8 cellular contexts compared by ENCODE assay signal in the genomic region with DNA sequence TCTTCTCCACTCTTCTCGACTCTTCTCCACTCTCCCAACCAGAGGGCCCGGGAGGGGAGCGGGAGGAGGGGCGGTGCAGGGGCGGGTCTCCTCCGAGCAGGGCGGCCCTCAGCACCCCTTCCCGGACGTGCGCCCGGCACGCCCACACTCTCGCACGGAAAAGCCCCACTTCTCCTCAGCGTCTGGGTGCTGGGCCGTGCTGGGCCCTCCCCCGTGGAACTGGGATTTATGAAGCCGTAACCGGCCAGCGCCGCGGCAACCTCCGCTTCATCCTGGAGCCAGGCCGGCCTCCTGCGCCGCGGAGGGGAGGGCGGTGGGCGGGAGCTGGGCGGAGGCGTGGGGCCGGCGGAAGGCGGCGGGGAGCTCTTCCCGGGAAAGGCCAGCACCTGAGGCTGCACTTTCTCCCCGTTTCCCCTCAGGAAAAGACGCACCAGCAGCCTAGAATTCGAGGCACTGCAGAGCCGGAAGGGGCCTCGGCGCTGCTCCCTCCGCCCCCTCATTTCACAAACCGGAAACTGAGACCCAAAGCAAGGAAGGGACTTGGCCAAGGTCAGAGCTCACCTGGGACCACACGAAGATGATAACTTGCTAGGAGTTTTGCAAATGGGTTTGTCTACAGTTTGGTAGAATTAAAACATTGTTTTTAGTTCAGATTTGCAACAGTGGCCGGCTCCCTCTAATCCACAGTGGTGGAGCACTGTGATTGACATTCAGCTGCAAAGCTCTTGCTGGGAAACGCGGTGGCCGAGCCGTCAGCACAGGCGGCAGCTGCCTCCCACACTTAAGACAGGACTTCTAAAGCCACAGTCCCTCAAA. TPM values are rescaled to one million over a fixed set of nuclear protein-coding genes. Genes with fewer than 3 reads are reported as not detected.
A peak's percentile ranks its signal among the peaks of the same experiment; 100 is the strongest.
DNase-seq lines count a peak whose midpoint lies in the region; ATAC-seq and TF ChIP-seq lines count a peak whose summit lies in the region.

No MANE protein-coding gene starts in this region.

- H3K4me3 ChIP-seq in Karpas-422 (ENCODE audit: low read length) (peak overlapping the region; percentile 68), lower leg skin (ENCODE audit: low read depth, poor library complexity, severe bottlenecking) (peak overlapping the region; percentile 37)

- peak overlapping the region; percentile 43 for H3K27ac Mint-ChIP-seq in dendritic cell treated with granulocyte-macrophage colony-stimulating factor and Interleukin-4, amounts not matched to agents 40 ng/mL and 50 ng/mL, for 4 days

- H3K9me2 ChIP-seq in Karpas-422 (replicated peaks; ENCODE audit: insufficient read depth, low read length): no peaks in the 10 kb centered on the region

- no peaks in the 10 kb centered on the region for H3K9me3 Mint-ChIP-seq in dendritic cell treated with granulocyte-macrophage colony-stimulating factor and Interleukin-4, amounts not matched to agents 40 ng/mL and 50 ng/mL, for 4 days

- H3K4me1 Mint-ChIP-seq in dendritic cell treated with granulocyte-macrophage colony-stimulating factor and Interleukin-4, amounts not matched to agents 40 ng/mL and 50 ng/mL, for 4 days (ENCODE audit: low read depth): peaks cover 12% of the 10 kb centered on the region

- peak overlapping the region; percentile 90 for H3K9ac ChIP-seq in Karpas-422 (ENCODE audit: low read length)

- WGBS in lower leg skin, 2 donors: 0 to 2% methylated on average over 41 to 51 of the region's 51 CpGs

- H3K9me3 ChIP-seq in Karpas-422 (ENCODE audit: low read length): no peaks in the 10 kb centered on the region

- no peak for TF ChIP-seq POLR2A in lower leg skin (IDR thresholded peaks at IDR 0.05)

- H3K4me1 ChIP-seq in Karpas-422 (ENCODE audit: low read length): peaks cover 63% of the 10 kb centered on the region

- ATAC-seq in GM21576 (IDR thresholded peaks at IDR 0.05; ENCODE audit: unreplicated experiment): peak; percentile 62

- H3K36me3 ChIP-seq in Karpas-422 (ENCODE audit: insufficient read depth, low read length): no peaks in the 10 kb centered on the region

- DNase-seq in DMS114 treated with DMSO at 0.1 percent for 48 hours (lab: John Stamatoyannopoulos, UW; ENCODE audit: unreplicated experiment): peak; percentile 5
- peak; percentile 76 for DNase-seq in Karpas-422
- DNase-seq in activated CD4-positive, alpha-beta T cell treated with anti-CD3 and anti-CD28 coated beads for 1 hour: peak; percentile 35
- peak; percentile 58 to 95 for DNase-seq in lower leg skin (ENCODE audit: low spot score in 2 of 2)
- DNase-seq in stimulated activated CD8-positive, alpha-beta memory T cell treated with anti-CD3 and anti-CD28 coated beads, Interleukin-15, amount 100 ng/mL, for 1 hour (ENCODE audit: low read depth): peak; percentile 39
- DNase-seq in mesenteric fat pad (ENCODE audit: low spot score): no peak

- H2AFZ ChIP-seq in Karpas-422 (ENCODE audit: low read length): no peak overlapping the region; the same call in 1 of the 2 replicates

- peak overlapping the region; percentile 81 for H3K4me3 Mint-ChIP-seq in dendritic cell treated with granulocyte-macrophage colony-stimulating factor and Interleukin-4, amounts not matched to agents 40 ng/mL and 50 ng/mL, for 4 days

- peak overlapping the region; percentile 88 for H3K27ac ChIP-seq in Karpas-422 (ENCODE audit: low read length)

- H3K36me3 Mint-ChIP-seq in dendritic cell treated with granulocyte-macrophage colony-stimulating factor and Interleukin-4, amounts not matched to agents 40 ng/mL and 50 ng/mL, for 4 days (ENCODE audit: low read depth): no peaks in the 10 kb centered on the region

- intact Hi-C loops in dendritic cell treated with granulocyte-macrophage colony-stimulating factor and Interleukin-4, amounts not matched to agents 40 ng/mL and 50 ng/mL, for 4 days (cut with micrococcal nuclease): no loop called here
- intact Hi-C loops in lower leg skin (cut with DNase I; ENCODE audit: low total_unique reads): no loop called here

- no peaks in the 10 kb centered on the region for H3K79me2 ChIP-seq in Karpas-422 (ENCODE audit: low read length)

- TF ChIP-seq CTCF in lower leg skin (IDR thresholded peaks at IDR 0.05): no peak

- H3K4me2 ChIP-seq in Karpas-422 (ENCODE audit: low read depth, low read length, poor library complexity, severe bottlenecking): peak overlapping the region; percentile 78

- H3K27me3 ChIP-seq in Karpas-422 (ENCODE audit: low read length): no peaks in the 10 kb centered on the region

- no peaks in the 10 kb centered on the region for H4K20me1 ChIP-seq in Karpas-422 (ENCODE audit: insufficient read depth, low read depth, low read length)

- H3K27me3 Mint-ChIP-seq in dendritic cell treated with granulocyte-macrophage colony-stimulating factor and Interleukin-4, amounts not matched to agents 40 ng/mL and 50 ng/mL, for 4 days: peaks cover 68% of the 10 kb centered on the region

RNA-seq across cellular contexts. Expression of gene JAM3, which starts 31.6 kb away (rescaled TPM):
- total RNA-seq in Karpas-422 (2014; rRNA removed; shearing (Covaris generic); ENCODE audit: low replicate concordance): 0.65 and 4.8 TPM in 2 replicates
- total RNA-seq in lower leg skin (10 to 100 TPM; 12.8 to 22.4 (median 15.1) TPM), mesenteric fat pad (18.9 TPM)
